1 cellular context compared by ENCODE assay signal in genomic region chr5:52356311-52356918, GRCh38.
TF ChIP-seq lines count a peak whose summit lies in the region.

No MANE protein-coding gene starts in this region.

TF ChIP-seq in endothelial cell of umbilical vein, 7 proteins besides CTCF, POLR2A, EP300 and RAD21:
- no peak for TF ChIP-seq EZH2 (IDR thresholded peaks at IDR 0.05; ENCODE audit: borderline replicate concordance, low read depth, low read length, severe bottlenecking)
- no peak for TF ChIP-seq MYC (IDR thresholded peaks at IDR 0.05; ENCODE audit: low read depth, low read length)
- no peak for TF ChIP-seq JUN (IDR thresholded peaks at IDR 0.05; ENCODE audit: borderline replicate concordance, insufficient read depth, insufficient read length, low read depth)
- no peak for TF ChIP-seq GATA2 (IDR thresholded peaks at IDR 0.05; ENCODE audit: insufficient read depth, insufficient read length, low read depth, low read length)
